ENCODE assay signal across 12 cellular contexts in the genomic region with DNA sequence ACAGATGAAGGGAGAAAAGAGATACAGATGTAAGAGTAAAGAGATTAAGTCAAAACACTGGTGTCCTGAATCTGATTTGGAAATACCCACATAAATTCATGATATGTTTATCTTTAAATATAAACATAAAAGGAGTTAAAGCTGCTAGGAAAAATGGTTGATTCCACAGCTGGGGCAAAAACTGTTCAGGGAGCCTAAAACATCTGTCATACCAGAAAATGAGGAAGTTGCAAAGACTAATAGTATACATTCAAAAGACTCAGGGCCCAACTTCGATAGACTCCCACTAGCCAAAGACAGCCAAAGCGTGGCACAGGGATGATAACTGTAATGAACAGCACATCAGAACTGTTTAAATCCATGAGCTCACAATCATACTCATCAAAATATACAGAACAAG.
DNase-seq lines count a peak whose midpoint lies in the region; ATAC-seq and TF ChIP-seq lines count a peak whose summit lies in the region.
"Had no signal": no experiment of that assay in that cellular context is flagged by ENCODE, and none has a peak within 500 bp of the region (broad histone marks: within the 10 kb centered on the region; RNA-seq: fewer than 3 reads in every experiment).

No MANE protein-coding gene starts in this region.

- H3K9me3 ChIP-seq in smooth muscle cell (replicated peaks; ENCODE audit: low read depth) (no peaks in the 10 kb centered on the region), upper lobe of left lung (no peaks in the 10 kb centered on the region)
- H3K9me3 ChIP-seq: HAP-1 had no signal

- no peaks in the 10 kb centered on the region for H3K27me3 ChIP-seq in smooth muscle cell (ENCODE audit: low read depth)
- H3K27me3 ChIP-seq in upper lobe of left lung, result no peaks in the 10 kb centered on the region

- intact Hi-C loops in posterior cingulate gyrus (cut with DNase I), result no loop called here

- H3F3A ChIP-seq in smooth muscle cell (ENCODE audit: low read depth), result no peaks in the 10 kb centered on the region

- H3K79me2 ChIP-seq in smooth muscle cell (ENCODE audit: low read depth), result no peaks in the 10 kb centered on the region

- no peaks in the 10 kb centered on the region for H3K4me1 ChIP-seq in smooth muscle cell (ENCODE audit: low read depth)
- H3K4me1 ChIP-seq in upper lobe of left lung, result peaks cover 0 to 19% (median 2%) of the 10 kb centered on the region in 4 donors
- H3K4me1 ChIP-seq: HAP-1 had no signal

- H3K4me2 ChIP-seq in smooth muscle cell, result no peak overlapping the region

- no peak for TF ChIP-seq EP300 in upper lobe of left lung (IDR thresholded peaks at IDR 0.05)

- H3K27ac ChIP-seq in smooth muscle cell (ENCODE audit: low read depth) (peak overlapping the region; percentile 31), upper lobe of left lung (no peak overlapping the region)
- H3K27ac ChIP-seq: 22Rv1, RWPE1 had no signal

- H3K36me3 ChIP-seq in smooth muscle cell (ENCODE audit: low read depth), result no peaks in the 10 kb centered on the region
- H3K36me3 ChIP-seq in upper lobe of left lung, result no peaks in the 10 kb centered on the region
- H3K36me3 ChIP-seq: HAP-1 had no signal

- TF ChIP-seq POLR2A in upper lobe of left lung (IDR thresholded peaks at IDR 0.05), result no peak

- H4K20me1 ChIP-seq in smooth muscle cell (ENCODE audit: low read depth), result peaks cover 6% of the 10 kb centered on the region

- ATAC-seq in HG02870 (IDR thresholded peaks at IDR 0.05; ENCODE audit: unreplicated experiment), result peak; percentile 50
- ATAC-seq in upper lobe of left lung (ENCODE audit: low FRiP score in 2 of 2), result no peak

- no peak overlapping the region for H3K9ac ChIP-seq in smooth muscle cell (ENCODE audit: low read depth)

- no peak for TF ChIP-seq CTCF in smooth muscle cell (IDR thresholded peaks at IDR 0.05; ENCODE audit: borderline replicate concordance, insufficient read depth, poor library complexity, severe bottlenecking)
- no peak for TF ChIP-seq CTCF in upper lobe of left lung (IDR thresholded peaks at IDR 0.05)

- 59% methylated on average over 2 of the region's 2 CpGs for WGBS in smooth muscle cell (ENCODE audit: low lambda C conversion rate)
- WGBS in upper lobe of left lung, 2 donors, result 49 to 54% methylated on average over 2 of the region's 2 CpGs

- DNase-seq in NCI-H2171 treated with DMSO at 0.1 percent for 48 hours (lab: John Stamatoyannopoulos, UW) (peak; percentile 39), NCI-H2171 (lab: John Stamatoyannopoulos, UW) (no peak), NOMO-1 (lab: John Stamatoyannopoulos, UW; ENCODE audit: unreplicated experiment in 2 of 2) (peak; percentile 66 to 68), smooth muscle cell (lab: John Stamatoyannopoulos, UW; ENCODE audit: unreplicated experiment) (no peak), posterior cingulate gyrus (no peak), upper lobe of left lung (no peak), NCI-H2081 (lab: John Stamatoyannopoulos, UW) (no peak)
- DNase-seq: amygdala had no signal

- H2AFZ ChIP-seq in smooth muscle cell (ENCODE audit: low read depth), result no peak overlapping the region

- no peak overlapping the region for H3K4me3 ChIP-seq in smooth muscle cell
- H3K4me3 ChIP-seq in upper lobe of left lung, result no peak overlapping the region
- H3K4me3 ChIP-seq: HAP-1 had no signal

Comparison
In these comparisons a context has a peak if more than half of its experiments do, and no peak if none do; other contexts are left out.
1. DNase-seq: peak in NCI-H2171 treated with DMSO at 0.1 percent for 48 hours (single experiment) and NOMO-1 (2 of 2); none in NCI-H2171 (single experiment), smooth muscle cell (single experiment), posterior cingulate gyrus (0 of 10), upper lobe of left lung (0 of 2) and NCI-H2081 (0 of 2).